Comparison of ENCODE assay signal across 16 cellular contexts in genomic region chr2:241033994-241034393, GRCh38. TPM values are rescaled to one million over a fixed set of nuclear protein-coding genes. Genes with fewer than 3 reads are reported as not detected.
DNase-seq lines count a peak whose midpoint lies in the region; ATAC-seq, FAIRE-seq and TF ChIP-seq lines count a peak whose summit lies in the region.
"Had no signal": no experiment of that assay in that cellular context is flagged by ENCODE, and none has a peak within 500 bp of the region (broad histone marks: within the 10 kb centered on the region; RNA-seq: fewer than 3 reads in every experiment).

No MANE protein-coding gene starts in this region.

- no peaks in the 10 kb centered on the region; the same call in 1 of the 2 replicates for H4K20me1 ChIP-seq in HepG2 (ENCODE audit: insufficient read depth, low read length)

- no peaks in the 10 kb centered on the region for H3K9me3 Mint-ChIP-seq in memory B cell

- TF ChIP-seq EP300 in HepG2 (IDR thresholded peaks at IDR 0.05; ENCODE audit: low read depth in 2 of 2, low read length in 2 of 2) (no peak), HepG2 (CRISPR knock-in tag; IDR thresholded peaks at IDR 0.05; ENCODE audit: borderline replicate concordance) (no peak)

- ATAC-seq in HepG2 (peak; percentile 4; the same call in 2 of the 3 replicates), right lobe of liver (no peak), T-helper 17 cell (no peak), memory B cell (ENCODE audit: low read depth) (no peak)
- ATAC-seq: HCT116 had no signal

- H2AFZ ChIP-seq in HepG2 (ENCODE audit: low read length), result no peak overlapping the region

- H3K36me3 Mint-ChIP-seq in T-helper 17 cell (ENCODE audit: low read depth), result peaks cover 3% of the 10 kb centered on the region
- no peaks in the 10 kb centered on the region for H3K36me3 Mint-ChIP-seq in memory B cell

- POLR2A ChIA-PET in HepG2 (lab: Yijun Ruan, JAX), result no interaction called here

- TF ChIP-seq CTCF in HepG2 (CRISPR knock-in tag; IDR thresholded peaks at IDR 0.05), result no peak
- no peak for TF ChIP-seq CTCF in right lobe of liver (IDR thresholded peaks at IDR 0.05)
- TF ChIP-seq CTCF in BE2C (IDR thresholded peaks at IDR 0.05; ENCODE audit: low read depth, low read length), result no peak

- H3K4me3 Mint-ChIP-seq in T-helper 17 cell (no peak overlapping the region), memory B cell (no peak overlapping the region)

- no peak for TF ChIP-seq POLR2A in HepG2 (IDR thresholded peaks at IDR 0.05; ENCODE audit: insufficient read depth in 1 of 2, low read depth in 2 of 2, low read length in 2 of 2)
- no peak for TF ChIP-seq POLR2A in right lobe of liver (IDR thresholded peaks at IDR 0.05)

- H3K27me3 ChIP-seq in HepG2 (ENCODE audit: control insufficient read depth in 1 of 2, insufficient read depth in 2 of 2, low read length in 2 of 2), result peaks cover 2 to 21% of the 10 kb centered on the region in 2 experiments; a peak in 3 of 5 replicates
- no peaks in the 10 kb centered on the region for H3K27me3 ChIP-seq in right lobe of liver
- no peaks in the 10 kb centered on the region for H3K27me3 ChIP-seq in BE2C

- H3K4me3 ChIP-seq in HepG2 (replicated peaks in 1 of 3; ENCODE audit: insufficient read depth in 1 of 3, low read depth in 2 of 3, low read length in 3 of 3), result no peak overlapping the region
- no peak overlapping the region for H3K4me3 ChIP-seq in right lobe of liver
- no peak overlapping the region for H3K4me3 ChIP-seq in BE2C (ENCODE audit: low read depth, low read length)

- no peak overlapping the region for H3K4me2 ChIP-seq in HepG2 (ENCODE audit: low read depth, low read length)
- H3K4me2 ChIP-seq: KMS-11 had no signal

- peaks cover 10% of the 10 kb centered on the region for H3K4me1 Mint-ChIP-seq in T-helper 17 cell
- peaks cover 16% of the 10 kb centered on the region for H3K4me1 Mint-ChIP-seq in memory B cell

- 36% methylated on average over 6 of the region's 7 CpGs for WGBS in HepG2 (ENCODE audit: low lambda C conversion rate)
- WGBS in right lobe of liver (ENCODE audit: insufficient coverage, low coverage, low lambda C conversion rate, missing lambda C conversion rate), result 18% methylated on average over 4 of the region's 7 CpGs

- H3K27ac ChIP-seq in HepG2 (ENCODE audit: extremely low read length, insufficient read depth, low read length), result no peak overlapping the region
- H3K27ac ChIP-seq in right lobe of liver, result no peak overlapping the region
- H3K27ac ChIP-seq: KMS-11 had no signal

- intact Hi-C loops in HepG2 (cut with micrococcal nuclease; ENCODE audit: unreplicated experiment), result no loop called here
- intact Hi-C loops in right lobe of liver (cut with DNase I), result no loop called here

- H3K27me3 Mint-ChIP-seq in T-helper 17 cell (no peaks in the 10 kb centered on the region), memory B cell (no peaks in the 10 kb centered on the region)

- CTCF ChIA-PET in HepG2 (lab: Yijun Ruan, JAX; ENCODE audit: low intra/inter-chr PET ratio, low total read pairs), result no interaction called here

- H3K36me3 ChIP-seq in HepG2 (replicated peaks in 1 of 2; ENCODE audit: control insufficient read depth in 1 of 2, insufficient read depth in 2 of 2, low read length in 2 of 2), result no peaks in the 10 kb centered on the region
- peaks cover 0 to 10% (median 4%) of the 10 kb centered on the region in 4 donors for H3K36me3 ChIP-seq in right lobe of liver
- H3K36me3 ChIP-seq in BE2C, result no peaks in the 10 kb centered on the region

- BruUV-seq in HepG2 (replicated peaks; lab: Mats Ljungman, UMichigan), result no TSS peak

- DNase-seq in HepG2 (ENCODE audit: low spot score) (no peak), right lobe of liver (no peak), T-helper 17 cell (no peak), memory B cell (ENCODE audit: low spot score in 2 of 2) (no peak), urothelium cell line (ENCODE audit: low spot score) (no peak), BE2C (no peak), HT-29 (ENCODE audit: low spot score) (no peak)
- DNase-seq: Calu3; NCI-H1436; NCI-H2029 treated with DMSO at 0.1 percent for 48 hours; NCI-H2171 treated with DMSO at 0.1 percent for 48 hours; NCI-H446 treated with DMSO at 0.1 percent for 48 hours; NK-92 treated with Interleukin-12 subunit alpha and Interleukin-12 subunit beta, amount 100 ng/mL, for 24 hours; SHP77 had no signal

- in situ Hi-C loops in HepG2 (cut with HindIII; ENCODE audit: extremely low pct_ligation_motif_present, low pct_unique_long_range_greater_than_20kb), result no loop called here

- no peak for TF ChIP-seq RAD21 in HepG2 (CRISPR knock-in tag; IDR thresholded peaks at IDR 0.05)

- FAIRE-seq in HepG2 (lab: Jason Lieb, UNC) (no peak), urothelium cell line (lab: Jason Lieb, UNC) (no peak)

- H3K9me3 ChIP-seq in HepG2 (ENCODE audit: low read length) (no peaks in the 10 kb centered on the region), right lobe of liver (no peaks in the 10 kb centered on the region), T-helper 17 cell (ENCODE audit: control insufficient read depth, low read length, poor library complexity, severe bottlenecking) (no peaks in the 10 kb centered on the region), BE2C (no peaks in the 10 kb centered on the region)

- H3K4me1 ChIP-seq in HepG2 (ENCODE audit: insufficient read depth, low read length), result peaks cover 28% of the 10 kb centered on the region
- no peaks in the 10 kb centered on the region for H3K4me1 ChIP-seq in right lobe of liver
- no peaks in the 10 kb centered on the region for H3K4me1 ChIP-seq in BE2C

- H3K27ac Mint-ChIP-seq in T-helper 17 cell (peak overlapping the region; percentile 88), memory B cell (peak overlapping the region; percentile 61)

- H3K79me2 ChIP-seq in HepG2 (ENCODE audit: insufficient read depth, low read length), result no peaks in the 10 kb centered on the region

- no peak overlapping the region for H3K9ac ChIP-seq in HepG2 (ENCODE audit: insufficient read depth, low read depth, low read length)
- H3K9ac ChIP-seq: KMS-11 had no signal

TF ChIP-seq in HepG2, 621 proteins besides CTCF, POLR2A, EP300 and RAD21 (continues in another document):
- TF ChIP-seq RNF2 (conservative IDR thresholded peaks at IDR 0.05; ENCODE audit: low read depth), result no peak

RNA-seq across cellular contexts. Expression of gene SNED1, which starts 35.6 kb away (rescaled TPM):
- total RNA-seq in HepG2 (2016; rRNA removed; fragmentation: Illumina TruSeq; extraction: Trizol), result 0.15 TPM in 1 of 2 replicates, not detected in the other
- 0.09 and 0.10 TPM in 2 replicates for total RNA-seq in HepG2 (2016; cell fraction: cytosol; rRNA removed; fragmentation: Illumina TruSeq; extraction: Trizol; ENCODE audit: low read depth)
- total RNA-seq in HepG2 (2016; cell fraction: insoluble cytoplasmic fraction; rRNA removed; fragmentation: Illumina TruSeq; extraction: Trizol), result 0.03 and 0.26 TPM in 2 replicates
- 0.10 and 0.12 TPM in 2 replicates for total RNA-seq in HepG2 (2016; cell fraction: membrane; rRNA removed; fragmentation: Illumina TruSeq; extraction: Trizol)
- 0.13 and 0.62 TPM in 2 replicates for total RNA-seq in HepG2 (2016; cell fraction: nucleus; rRNA removed; fragmentation: Illumina TruSeq; extraction: Trizol)
- 0.35 and 0.65 TPM in 2 replicates for polyA plus RNA-seq in HepG2 (2011; rRNA removed)
- polyA plus RNA-seq in HepG2 (2011; cell fraction: cytosol; rRNA removed), result 0.06 and 0.32 TPM in 2 replicates
- 1.2 and 1.4 TPM in 2 replicates for polyA plus RNA-seq in HepG2 (2011; cell fraction: nucleus; rRNA removed)
- 0.31 and 0.46 TPM in 2 replicates for polyA plus RNA-seq in HepG2 (2012)
- polyA plus RNA-seq in HepG2 (2016; cell fraction: cytosol; fragmentation: Illumina TruSeq; extraction: Trizol; ENCODE audit: low read depth), result 0.03 and 0.10 TPM in 2 replicates
- polyA plus RNA-seq in HepG2 (2016; cell fraction: insoluble cytoplasmic fraction; fragmentation: Illumina TruSeq; extraction: Trizol; ENCODE audit: low read depth), result 0.04 and 0.24 TPM in 2 replicates
- 0.02 and 0.09 TPM in 2 replicates for polyA plus RNA-seq in HepG2 (2016; cell fraction: membrane; fragmentation: Illumina TruSeq; extraction: Trizol; ENCODE audit: low read depth)
- polyA plus RNA-seq in HepG2 (2016; cell fraction: nucleus; fragmentation: Illumina TruSeq; extraction: Trizol; ENCODE audit: insufficient read depth, low read depth), result 0.19 and 1.7 TPM in 2 replicates
- 0.96 and 3.2 TPM in 2 replicates for polyA minus RNA-seq in HepG2 (2011; rRNA and poly(A)+ RNA removed; ENCODE audit: low replicate concordance)
- 0.44 and 0.79 TPM in 2 replicates for polyA minus RNA-seq in HepG2 (2011; cell fraction: cytosol; rRNA and poly(A)+ RNA removed)
- polyA minus RNA-seq in HepG2 (2011; cell fraction: nucleus; rRNA and poly(A)+ RNA removed), result 0.52 and 0.99 TPM in 2 replicates
- total RNA-seq in right lobe of liver, result 10 to 100 TPM in 4 of 6 experiments, 1 to 10 TPM in 2; 7.4 to 27.8 (median 13.2) TPM
- 10 to 100 TPM; 42.0 to 72.1 TPM for total RNA-seq in T-helper 17 cell
- 1.6 TPM for polyA plus RNA-seq in BE2C (2012; ENCODE audit: insufficient read depth, insufficient read length, low read depth)
- not detected in 2 replicates for total RNA-seq in HT-29 (2014; rRNA removed; shearing (Covaris generic))
